ENCODE assay signal across 3 cellular contexts in the genomic region with DNA sequence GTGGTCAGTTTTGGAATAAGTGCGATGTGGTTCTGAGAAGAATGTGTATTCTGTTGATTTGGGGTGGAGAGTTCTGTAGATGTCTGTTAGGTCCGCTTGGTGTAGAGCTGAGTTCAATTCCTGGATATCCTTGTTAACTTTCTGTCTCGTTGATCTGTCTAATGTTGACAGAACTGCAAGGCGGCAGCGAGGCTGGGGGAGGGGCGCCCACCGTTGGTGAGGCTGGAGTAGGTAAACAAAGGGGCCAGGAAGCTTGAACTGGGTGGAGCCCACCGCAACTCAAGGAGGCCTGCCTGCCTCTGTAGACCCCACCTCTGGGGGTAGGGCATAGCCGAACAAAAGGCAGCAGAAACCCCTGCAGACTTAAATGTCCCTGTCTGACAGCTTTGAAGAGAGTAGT. TPM values are rescaled to one million over a fixed set of nuclear protein-coding genes. Genes with fewer than 3 reads are reported as not detected.
"Had no signal": no experiment of that assay in that cellular context is flagged by ENCODE, and none has a peak within 500 bp of the region (broad histone marks: within the 10 kb centered on the region; RNA-seq: fewer than 3 reads in every experiment).

No MANE protein-coding gene starts in this region.

RNA-seq across cellular contexts. Expression of a gene that starts 22.3 kb away (rescaled TPM):
- total RNA-seq: HT-29, IMR-90, PC-9 had no signal
- polyA plus RNA-seq: IMR-90 had no signal
